ENCODE assay signal across 19 cellular contexts in genomic region chr12:98185606-98186005, GRCh38.
DNase-seq lines count a peak whose midpoint lies in the region; ATAC-seq, FAIRE-seq and TF ChIP-seq lines count a peak whose summit lies in the region.
"Had no signal": no experiment of that assay in that cellular context is flagged by ENCODE, and none has a peak within 500 bp of the region (broad histone marks: within the 10 kb centered on the region; RNA-seq: fewer than 3 reads in every experiment).

No MANE protein-coding gene starts in this region.

- H3K9me3 ChIP-seq in effector memory CD4-positive, alpha-beta T cell (ENCODE audit: control insufficient read depth, low read length), result no peaks in the 10 kb centered on the region

- H3K27me3 ChIP-seq in effector memory CD4-positive, alpha-beta T cell (replicated peaks; ENCODE audit: control insufficient read depth, insufficient read depth, low read length, poor library complexity, severe bottlenecking), result peaks cover 3% of the 10 kb centered on the region

- intact Hi-C loops in cardiac septum (cut with DNase I), result no loop called here

- FAIRE-seq in GM19239 (lab: Jason Lieb, UNC), result no peak

- ATAC-seq in GM18511 (IDR thresholded peaks at IDR 0.05; ENCODE audit: unreplicated experiment), result no peak
- ATAC-seq: GM23338, Panc1, Right ventricle myocardium inferior, SK-N-SH treated with all-trans-retinoic acid at 6 μM for 48 hours had no signal

- peak; percentile 6 for DNase-seq in AG10803 (ENCODE audit: low read depth)
- peak; percentile 21 for DNase-seq in HT1080 (ENCODE audit: low read depth)
- DNase-seq in astrocyte of the hippocampus (ENCODE audit: low read depth, low spot score), result peak; percentile 70
- peak; percentile 23 for DNase-seq in kidney glomerular epithelial cell (lab: John Stamatoyannopoulos, UW)
- no peak for DNase-seq in effector memory CD4-positive, alpha-beta T cell
- DNase-seq in cardiac septum (ENCODE audit: low spot score), result no peak
- DNase-seq in GM19239 (ENCODE audit: insufficient read length, low spot score), result no peak
- DNase-seq: CD4-positive, CD25-positive, alpha-beta regulatory T cell; GF-D8; Kasumi-1; MV-4-11; NCI-H2081; NCI-H748 treated with DMSO at 0.1 percent for 48 hours had no signal

- H3K4me3 ChIP-seq in AG10803 (ENCODE audit: low read length), result no peak overlapping the region
- H3K4me3 ChIP-seq in effector memory CD4-positive, alpha-beta T cell (ENCODE audit: insufficient read depth, low read depth, low read length, poor library complexity, severe bottlenecking), result no peak overlapping the region
- H3K4me3 ChIP-seq: GM23338 had no signal

- H3K36me3 ChIP-seq in effector memory CD4-positive, alpha-beta T cell (ENCODE audit: control insufficient read depth, insufficient read depth, low read length), result no peaks in the 10 kb centered on the region

- H3K4me1 ChIP-seq in effector memory CD4-positive, alpha-beta T cell (ENCODE audit: control insufficient read depth, insufficient read depth, low read length, poor library complexity, severe bottlenecking), result no peaks in the 10 kb centered on the region

- no peak overlapping the region for H3K27ac ChIP-seq in effector memory CD4-positive, alpha-beta T cell (ENCODE audit: insufficient read depth, low read length, poor library complexity, severe bottlenecking)
- H3K27ac ChIP-seq: HL-60 had no signal

- no peak for TF ChIP-seq CTCF in AG10803 (conservative IDR thresholded peaks at IDR 0.05; ENCODE audit: low read length)

Comparison
In these comparisons a context has a peak if more than half of its experiments do, and no peak if none do; other contexts are left out.
1. DNase-seq: peak in AG10803 (single experiment), HT1080 (single experiment), astrocyte of the hippocampus (single experiment) and kidney glomerular epithelial cell (single experiment); none in effector memory CD4-positive, alpha-beta T cell (0 of 3), cardiac septum (single experiment) and GM19239 (single experiment).